Comparison of ENCODE assay signal across 23 cellular contexts in the genomic region with DNA sequence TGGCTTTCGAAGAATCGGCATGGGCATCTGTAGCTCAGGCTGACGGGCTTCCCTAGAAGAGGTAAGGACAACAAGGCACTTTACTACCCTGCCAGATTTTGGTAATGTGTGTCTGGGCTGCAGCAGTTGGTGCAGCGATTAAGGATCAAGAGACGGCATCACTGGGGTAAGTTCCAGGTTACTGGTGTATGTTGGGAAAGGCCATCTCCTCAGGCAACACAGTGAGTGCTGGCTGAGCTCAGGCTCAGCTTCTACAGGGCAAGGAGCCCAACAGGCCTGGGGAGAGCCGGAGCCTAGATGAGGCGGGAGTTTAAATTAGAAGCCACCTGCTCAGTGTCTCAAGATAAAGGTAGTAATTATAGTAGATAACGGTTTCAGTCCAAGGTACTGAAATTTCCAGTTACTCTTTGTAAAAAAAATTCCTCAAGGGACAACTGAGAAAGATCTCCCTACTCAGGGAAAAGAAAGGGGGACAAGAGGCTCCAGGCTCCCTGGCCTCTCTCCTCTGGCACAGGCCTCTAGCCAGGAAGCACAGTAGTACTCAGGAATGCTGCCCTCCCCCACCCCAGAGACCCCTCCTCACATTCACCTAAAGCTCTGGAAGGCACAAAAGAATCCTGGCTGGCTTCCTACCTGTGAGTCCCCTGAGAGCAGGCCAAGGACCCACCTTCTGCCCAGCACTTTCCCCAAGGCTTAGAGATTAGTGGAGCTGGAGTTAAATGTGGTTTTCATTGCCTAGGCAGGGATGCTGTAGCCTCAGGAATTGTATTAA. TPM values are rescaled to one million over a fixed set of nuclear protein-coding genes. Genes with fewer than 3 reads are reported as not detected.
A peak's percentile ranks its signal among the peaks of the same experiment; 100 is the strongest.
DNase-seq lines count a peak whose midpoint lies in the region; ATAC-seq, FAIRE-seq and TF ChIP-seq lines count a peak whose summit lies in the region.
"Had no signal": no experiment of that assay in that cellular context is flagged by ENCODE, and none has a peak within 500 bp of the region (broad histone marks: within the 10 kb centered on the region; RNA-seq: fewer than 3 reads in every experiment).

No MANE protein-coding gene starts in this region.

- H3K9ac ChIP-seq in kidney (ENCODE audit: low read length in 2 of 2) (no peak overlapping the region), skeletal muscle tissue (ENCODE audit: low read depth in 1 of 3, low read length in 3 of 3) (peak overlapping the region; percentile 20 to 61 (median 58))

- no peak for ATAC-seq in RWPE2 (ENCODE audit: low read depth)
- ATAC-seq: stimulated activated memory B cell treated with anti-CD40 and anti-IgM and Interleukin-4, amounts not matched to agents 10 μg/mL and 1 μg/mL and 100 μg/mL, for 72 hours had no signal

- no peaks in the 10 kb centered on the region for H3K36me3 ChIP-seq in RWPE2 (ENCODE audit: low read depth)
- H3K36me3 ChIP-seq in kidney (ENCODE audit: control insufficient read depth in 1 of 2, insufficient read depth in 2 of 2, low read length in 2 of 2) = peaks cover 0 to 3% of the 10 kb centered on the region in 2 donors
- peaks cover 20 to 39% (median 27%) of the 10 kb centered on the region in 3 donors for H3K36me3 ChIP-seq in skeletal muscle tissue (ENCODE audit: control insufficient read depth in 3 of 3, insufficient read depth in 3 of 3, low read length in 3 of 3)
- H3K36me3 ChIP-seq in WERI-Rb-1 = no peaks in the 10 kb centered on the region
- H3K36me3 ChIP-seq: colonic mucosa, prostate gland had no signal

- TF ChIP-seq CTCF in RWPE2 (IDR thresholded peaks at IDR 0.05; ENCODE audit: poor library complexity, severe bottlenecking) (no peak), kidney (IDR thresholded peaks at IDR 0.05; ENCODE audit: borderline replicate concordance, extremely low read depth, insufficient read depth) (no peak), WERI-Rb-1 (IDR thresholded peaks at IDR 0.05; ENCODE audit: low read depth, low read length) (no peak)

- H3K4me3 ChIP-seq in RWPE2 (ENCODE audit: severe bottlenecking) = no peak overlapping the region
- peak overlapping the region in 1 of 2 donors; percentile 17 for H3K4me3 ChIP-seq in kidney (ENCODE audit: low read length in 2 of 2)
- H3K4me3 ChIP-seq in skeletal muscle tissue (ENCODE audit: low read length in 3 of 3) = peak overlapping the region; percentile 14 to 30 (median 23)
- no peak overlapping the region for H3K4me3 ChIP-seq in WERI-Rb-1 (ENCODE audit: low read depth, low read length)
- H3K4me3 ChIP-seq: colonic mucosa, prostate gland, upper lobe of left lung had no signal

- FAIRE-seq in kidney (lab: Jason Lieb, UNC) = no peak
- FAIRE-seq: TTC549 had no signal

- DNase-seq in G401 (ENCODE audit: low spot score) (peak; percentile 68), RWPE2 (ENCODE audit: low spot score) (peak; percentile 18), kidney (peak; percentile 26), WERI-Rb-1 (no peak), HCEC 1CT (no peak), substantia nigra (lab: John Stamatoyannopoulos, UW) (no peak)
- DNase-seq: activated CD4-positive, alpha-beta T cell treated with anti-CD3 and anti-CD28 coated beads, Interleukin-2, amount 10 ng/mL, durations not matched to agents 7 days and 5 days; activated CD8-positive, alpha-beta memory T cell treated with anti-CD3 and anti-CD28 coated beads, Interleukin-2, amount 50 U/mL, for 48 hours; activated naive CD4-positive, alpha-beta T cell treated with Interleukin-2 at 50 U/mL for 16 hours; colonic mucosa; EL; foreskin melanocyte; KBM-7; MV-4-11; naive B cell; NCI-H2029 had no signal

- H3K27me3 ChIP-seq in RWPE2 (ENCODE audit: insufficient read depth, poor library complexity, severe bottlenecking) (peaks cover 22% of the 10 kb centered on the region), skeletal muscle tissue (ENCODE audit: control insufficient read depth in 3 of 3, insufficient read depth in 3 of 3, low read length in 3 of 3) (no peaks in the 10 kb centered on the region), WERI-Rb-1 (ENCODE audit: insufficient read depth, low read depth, severe bottlenecking) (peaks cover 90% of the 10 kb centered on the region)

- intact Hi-C loops in kidney (cut with DNase I) = loop anchor here (5.0 kb wide), 1 partner anchor 694 kb away; no protein-coding TSS in a partner anchor

- H3K4me1 ChIP-seq in RWPE2 (ENCODE audit: insufficient read depth, poor library complexity, severe bottlenecking) (no peaks in the 10 kb centered on the region), kidney (ENCODE audit: control insufficient read depth in 1 of 2, insufficient read depth in 1 of 2, low read depth in 1 of 2, low read length in 2 of 2) (peaks cover 0 to 5% of the 10 kb centered on the region in 2 donors), skeletal muscle tissue (ENCODE audit: control insufficient read depth in 3 of 3, insufficient read depth in 3 of 3, low read length in 3 of 3) (peaks cover 59 to 72% (median 69%) of the 10 kb centered on the region in 3 donors)
- H3K4me1 ChIP-seq: colonic mucosa had no signal

- in situ Hi-C loops in G401 (cut with HindIII; ENCODE audit: low sequenced_read_pairs) = no loop called here

- H3K9me3 ChIP-seq in RWPE2 (ENCODE audit: severe bottlenecking) (no peaks in the 10 kb centered on the region), kidney (ENCODE audit: control insufficient read depth in 1 of 2, low read length in 2 of 2) (no peaks in the 10 kb centered on the region), skeletal muscle tissue (ENCODE audit: control insufficient read depth in 3 of 3, low read length in 3 of 3) (no peaks in the 10 kb centered on the region), WERI-Rb-1 (ENCODE audit: severe bottlenecking) (no peaks in the 10 kb centered on the region)
- H3K9me3 ChIP-seq: Caco-2, colonic mucosa, prostate gland, upper lobe of left lung had no signal

- H3K27ac ChIP-seq in RWPE2 (ENCODE audit: poor library complexity, severe bottlenecking) (no peak overlapping the region), kidney (ENCODE audit: low read depth in 2 of 2, low read length in 2 of 2) (no peak overlapping the region), skeletal muscle tissue (ENCODE audit: low read depth, low read length) (peak overlapping the region; percentile 80), WERI-Rb-1 (no peak overlapping the region), substantia nigra (ENCODE audit: low read depth, low read length, poor library complexity, severe bottlenecking) (no peak overlapping the region)
- H3K27ac ChIP-seq: colonic mucosa, HL-60, prostate gland, upper lobe of left lung had no signal

RNA-seq across cellular contexts. Expression of a gene that starts 3.9 kb away (rescaled TPM):
- total RNA-seq in G401 (2014; rRNA removed; shearing (Covaris generic)) = not detected in 2 replicates
- 99.5 TPM for total RNA-seq in kidney
- 111 TPM for polyA plus RNA-seq in kidney (ENCODE audit: insufficient read depth, low read depth, low replicate concordance)
- total RNA-seq in skeletal muscle tissue = 83.5 TPM
- total RNA-seq: activated CD4-positive, alpha-beta T cell treated with anti-CD3 and anti-CD28 coated beads, Interleukin-2, amount 10 ng/mL, durations not matched to agents 7 days and 5 days had no signal

Comparison
In these comparisons a context has a peak if more than half of its experiments do, and no peak if none do; other contexts are left out.
1. DNase-seq: peak in G401 (single experiment), RWPE2 (single experiment) and kidney (single experiment); none in WERI-Rb-1 (single experiment), HCEC 1CT (single experiment) and substantia nigra (0 of 49).
2. H3K4me3 ChIP-seq: peak in skeletal muscle tissue (3 of 3); none in RWPE2 (single experiment) and WERI-Rb-1 (single experiment).
3. H3K9ac ChIP-seq: peak in skeletal muscle tissue (3 of 3); none in kidney (0 of 2).
4. RNA of a gene that starts 3.9 kb away (total RNA-seq): 99.5 TPM in kidney (single experiment) and 83.5 TPM in skeletal muscle tissue (single experiment); not detected in G401; every median in the first group is over 10 times any median in the second.